In genomic region chr6:27544612-27545260, GRCh38 we compare ENCODE assay signal across 1 cellular context.
TF ChIP-seq lines count a peak whose summit lies in the region.

No MANE protein-coding gene starts in this region.

TF ChIP-seq in HEK293, 187 proteins besides CTCF, POLR2A, EP300 and RAD21 (continued from another document):
- peak; percentile 60 for TF ChIP-seq PRDM10 (tag by site-specific recombination; IDR thresholded peaks at IDR 0.05)
TF ChIP-seq in HEK293: peak in this region for 10.
